ENCODE assay signal across 3 cellular contexts in the genomic region with DNA sequence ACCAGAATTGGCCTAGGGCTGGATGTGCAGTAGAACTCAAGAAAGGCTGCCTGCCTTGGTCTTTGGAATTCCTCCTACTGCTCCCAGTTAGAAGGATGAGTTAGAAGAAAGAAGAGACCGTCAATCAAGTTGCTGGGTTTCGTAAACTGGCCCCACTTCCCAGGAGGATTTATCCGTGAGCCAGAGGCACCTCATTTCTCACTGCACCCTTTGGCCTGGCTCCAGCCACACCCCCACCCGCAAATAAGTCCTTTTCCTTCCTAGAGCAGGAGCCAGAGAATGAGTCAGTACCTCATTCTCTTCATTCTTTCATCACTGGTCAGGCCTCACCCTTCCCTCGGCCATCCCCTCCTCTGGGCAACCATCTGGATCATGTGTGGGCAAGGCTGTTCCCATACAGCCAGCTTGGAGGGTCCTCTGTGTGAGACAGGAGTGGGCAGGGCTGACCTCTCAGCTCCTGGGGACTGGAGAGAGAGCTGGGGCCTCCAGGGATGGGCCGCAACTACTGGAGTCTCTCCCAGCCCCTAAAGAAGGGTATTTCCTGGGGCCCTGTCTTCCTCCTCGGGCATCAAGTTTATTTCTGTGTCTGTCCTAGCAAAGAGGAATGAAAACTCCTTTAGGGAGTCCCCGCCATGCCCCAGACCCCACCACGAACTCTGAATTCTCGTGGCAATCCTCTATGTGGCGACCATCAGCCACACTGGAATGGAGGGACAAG.
A peak's percentile ranks its signal among the peaks of the same experiment; 100 is the strongest.
TF ChIP-seq lines count a peak whose summit lies in the region.

No MANE protein-coding gene starts in this region.

TF ChIP-seq in A549, 52 proteins besides CTCF, POLR2A, EP300 and RAD21 (continues in another document):
- TF ChIP-seq PHF8 (IDR thresholded peaks at IDR 0.05; ENCODE audit: borderline replicate concordance, low read depth) (no peak), NPAS2 (CRISPR knock-in tag; IDR thresholded peaks at IDR 0.05; ENCODE audit: borderline replicate concordance) (no peak), GATA3 (IDR thresholded peaks at IDR 0.05; ENCODE audit: borderline replicate concordance) (peak; percentile 93), HOXB13 (CRISPR knock-in tag; IDR thresholded peaks at IDR 0.05; ENCODE audit: low read depth) (peak; percentile 92; the same call in 1 of the 2 replicates), ZSCAN20 (CRISPR knock-in tag; IDR thresholded peaks at IDR 0.05) (peak; percentile 86), RARB (CRISPR knock-in tag; IDR thresholded peaks at IDR 0.05) (no peak), BHLHE40 (IDR thresholded peaks at IDR 0.05; ENCODE audit: low read depth, low read length) (no peak), CHD2 (IDR thresholded peaks at IDR 0.05; ENCODE audit: low read length, partially characterized antibody) (no peak), NR3C1 (IDR thresholded peaks at IDR 0.05) (no peak), KDM1A (IDR thresholded peaks at IDR 0.05; ENCODE audit: low read depth) (no peak), CBX2 (IDR thresholded peaks at IDR 0.05; ENCODE audit: borderline replicate concordance, low read depth) (no peak), ZNF302 (CRISPR knock-in tag; IDR thresholded peaks at IDR 0.05) (no peak), ZC3H11A (IDR thresholded peaks at IDR 0.05) (no peak), RCOR1 (IDR thresholded peaks at IDR 0.05; ENCODE audit: low read depth, low read length) (no peak), FOSL2 (IDR thresholded peaks at IDR 0.05) (peak; percentile 90), FOSL2 (CRISPR knock-in tag; IDR thresholded peaks at IDR 0.05) (peak; percentile 97), SMC3 (IDR thresholded peaks at IDR 0.05) (no peak; the same call in 2 of the 3 replicates), JUN (IDR thresholded peaks at IDR 0.05) (peak; percentile 81 to 94), CHD4 (IDR thresholded peaks at IDR 0.05; ENCODE audit: borderline replicate concordance) (no peak)
- TF ChIP-seq, protein P1, sequence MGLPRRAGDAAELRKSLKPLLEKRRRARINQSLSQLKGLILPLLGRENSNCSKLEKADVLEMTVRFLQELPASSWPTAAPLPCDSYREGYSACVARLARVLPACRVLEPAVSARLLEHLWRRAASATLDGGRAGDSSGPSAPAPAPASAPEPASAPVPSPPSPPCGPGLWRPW (IDR thresholded peaks at IDR 0.05) = peak; percentile 60
- TF ChIP-seq, protein P2, sequence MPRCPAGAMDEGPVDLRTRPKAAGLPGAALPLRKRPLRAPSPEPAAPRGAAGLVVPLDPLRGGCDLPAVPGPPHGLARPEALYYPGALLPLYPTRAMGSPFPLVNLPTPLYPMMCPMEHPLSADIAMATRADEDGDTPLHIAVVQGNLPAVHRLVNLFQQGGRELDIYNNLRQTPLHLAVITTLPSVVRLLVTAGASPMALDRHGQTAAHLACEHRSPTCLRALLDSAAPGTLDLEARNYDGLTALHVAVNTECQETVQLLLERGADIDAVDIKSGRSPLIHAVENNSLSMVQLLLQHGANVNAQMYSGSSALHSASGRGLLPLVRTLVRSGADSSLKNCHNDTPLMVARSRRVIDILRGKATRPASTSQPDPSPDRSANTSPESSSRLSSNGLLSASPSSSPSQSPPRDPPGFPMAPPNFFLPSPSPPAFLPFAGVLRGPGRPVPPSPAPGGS (IDR thresholded peaks at IDR 0.05) = peak; percentile 86; the same call in 2 of the 3 replicates
- TF ChIP-seq, protein P3, sequence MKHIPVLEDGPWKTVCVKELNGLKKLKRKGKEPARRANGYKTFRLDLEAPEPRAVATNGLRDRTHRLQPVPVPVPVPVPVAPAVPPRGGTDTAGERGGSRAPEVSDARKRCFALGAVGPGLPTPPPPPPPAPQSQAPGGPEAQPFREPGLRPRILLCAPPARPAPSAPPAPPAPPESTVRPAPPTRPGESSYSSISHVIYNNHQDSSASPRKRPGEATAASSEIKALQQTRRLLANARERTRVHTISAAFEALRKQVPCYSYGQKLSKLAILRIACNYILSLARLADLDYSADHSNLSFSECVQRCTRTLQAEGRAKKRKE (CRISPR knock-in tag; IDR thresholded peaks at IDR 0.05; ENCODE audit: low read depth) = peak; percentile 73

TF ChIP-seq in K562, 482 proteins besides CTCF, POLR2A, EP300 and RAD21:
- 0 out of 2 replicates have a peak, but pooled peaks have one; percentile 31 for TF ChIP-seq ZNF589 (CRISPR knock-in tag; IDR thresholded peaks at IDR 0.05; ENCODE audit: low read depth)
- peak; percentile 12; the same call in 1 of the 2 replicates for TF ChIP-seq JUN (IDR thresholded peaks at IDR 0.05; ENCODE audit: borderline replicate concordance, low read depth, low read length)
- no peak for TF ChIP-seq JUN (CRISPR knock-in tag; IDR thresholded peaks at IDR 0.05; ENCODE audit: borderline replicate concordance)
- TF ChIP-seq NFIC (IDR thresholded peaks at IDR 0.05) = peak; percentile 52
- peak; percentile 13; the same call in 1 of the 2 replicates for TF ChIP-seq JUND (IDR thresholded peaks at IDR 0.05; ENCODE audit: borderline replicate concordance, low read depth, low read length)
- TF ChIP-seq JUND (tag; IDR thresholded peaks at IDR 0.05; ENCODE audit: borderline replicate concordance, low read depth, low read length) = no peak
- TF ChIP-seq, protein P4, sequence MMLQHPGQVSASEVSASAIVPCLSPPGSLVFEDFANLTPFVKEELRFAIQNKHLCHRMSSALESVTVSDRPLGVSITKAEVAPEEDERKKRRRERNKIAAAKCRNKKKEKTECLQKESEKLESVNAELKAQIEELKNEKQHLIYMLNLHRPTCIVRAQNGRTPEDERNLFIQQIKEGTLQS (IDR thresholded peaks at IDR 0.05) = 0 out of 2 replicates have a peak, but pooled peaks have one; percentile 35
- TF ChIP-seq, protein P4 (CRISPR knock-in tag; conservative IDR thresholded peaks at IDR 0.05) = no peak
- no peak for TF ChIP-seq ZNF143 (CRISPR knock-in tag; IDR thresholded peaks at IDR 0.05)
- TF ChIP-seq, protein P5, sequence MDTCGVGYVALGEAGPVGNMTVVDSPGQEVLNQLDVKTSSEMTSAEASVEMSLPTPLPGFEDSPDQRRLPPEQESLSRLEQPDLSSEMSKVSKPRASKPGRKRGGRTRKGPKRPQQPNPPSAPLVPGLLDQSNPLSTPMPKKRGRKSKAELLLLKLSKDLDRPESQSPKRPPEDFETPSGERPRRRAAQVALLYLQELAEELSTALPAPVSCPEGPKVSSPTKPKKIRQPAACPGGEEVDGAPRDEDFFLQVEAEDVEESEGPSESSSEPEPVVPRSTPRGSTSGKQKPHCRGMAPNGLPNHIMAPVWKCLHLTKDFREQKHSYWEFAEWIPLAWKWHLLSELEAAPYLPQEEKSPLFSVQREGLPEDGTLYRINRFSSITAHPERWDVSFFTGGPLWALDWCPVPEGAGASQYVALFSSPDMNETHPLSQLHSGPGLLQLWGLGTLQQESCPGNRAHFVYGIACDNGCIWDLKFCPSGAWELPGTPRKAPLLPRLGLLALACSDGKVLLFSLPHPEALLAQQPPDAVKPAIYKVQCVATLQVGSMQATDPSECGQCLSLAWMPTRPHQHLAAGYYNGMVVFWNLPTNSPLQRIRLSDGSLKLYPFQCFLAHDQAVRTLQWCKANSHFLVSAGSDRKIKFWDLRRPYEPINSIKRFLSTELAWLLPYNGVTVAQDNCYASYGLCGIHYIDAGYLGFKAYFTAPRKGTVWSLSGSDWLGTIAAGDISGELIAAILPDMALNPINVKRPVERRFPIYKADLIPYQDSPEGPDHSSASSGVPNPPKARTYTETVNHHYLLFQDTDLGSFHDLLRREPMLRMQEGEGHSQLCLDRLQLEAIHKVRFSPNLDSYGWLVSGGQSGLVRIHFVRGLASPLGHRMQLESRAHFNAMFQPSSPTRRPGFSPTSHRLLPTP (IDR thresholded peaks at IDR 0.05; ENCODE audit: borderline replicate concordance, extremely low read depth, insufficient read length) = no peak
- TF ChIP-seq FOSL1 (tag; conservative IDR thresholded peaks at IDR 0.05) = peak; percentile 54; the same call in 1 of the 2 replicates

TF ChIP-seq in HepG2, 621 proteins besides CTCF, POLR2A, EP300 and RAD21 (continued from another document):
- TF ChIP-seq ZFP36L1 (CRISPR knock-in tag; IDR thresholded peaks at IDR 0.05) = no peak
- TF ChIP-seq, protein P6, sequence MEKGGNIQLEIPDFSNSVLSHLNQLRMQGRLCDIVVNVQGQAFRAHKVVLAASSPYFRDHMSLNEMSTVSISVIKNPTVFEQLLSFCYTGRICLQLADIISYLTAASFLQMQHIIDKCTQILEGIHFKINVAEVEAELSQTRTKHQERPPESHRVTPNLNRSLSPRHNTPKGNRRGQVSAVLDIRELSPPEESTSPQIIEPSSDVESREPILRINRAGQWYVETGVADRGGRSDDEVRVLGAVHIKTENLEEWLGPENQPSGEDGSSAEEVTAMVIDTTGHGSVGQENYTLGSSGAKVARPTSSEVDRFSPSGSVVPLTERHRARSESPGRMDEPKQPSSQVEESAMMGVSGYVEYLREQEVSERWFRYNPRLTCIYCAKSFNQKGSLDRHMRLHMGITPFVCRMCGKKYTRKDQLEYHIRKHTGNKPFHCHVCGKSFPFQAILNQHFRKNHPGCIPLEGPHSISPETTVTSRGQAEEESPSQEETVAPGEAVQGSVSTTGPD (CRISPR knock-in tag; IDR thresholded peaks at IDR 0.05) = no peak
